8 cellular contexts compared by ENCODE assay signal in the genomic region with DNA sequence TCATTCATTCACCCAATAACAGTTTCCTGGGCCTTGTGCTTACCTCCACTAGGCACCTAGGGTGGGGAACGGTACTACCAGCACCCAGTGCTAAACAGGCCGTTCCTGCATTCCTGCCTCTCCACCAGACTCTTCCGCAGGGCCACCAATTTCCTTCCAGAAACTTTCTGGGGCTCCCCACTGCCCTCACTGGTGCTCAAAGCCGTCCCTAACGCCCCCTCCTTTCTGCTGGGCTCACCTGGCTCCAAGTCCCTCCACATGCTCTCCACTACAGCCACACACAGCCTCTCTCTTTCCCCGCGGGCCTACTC. TPM values are rescaled to one million over a fixed set of nuclear protein-coding genes. Genes with fewer than 3 reads are reported as not detected.
DNase-seq lines count a peak whose midpoint lies in the region; ATAC-seq and TF ChIP-seq lines count a peak whose summit lies in the region.

No MANE protein-coding gene starts in this region.

- H3K4me1 ChIP-seq in CD4-positive, CD25-positive, alpha-beta regulatory T cell (ENCODE audit: control insufficient read depth, insufficient read depth, low read length, poor library complexity, severe bottlenecking): peaks cover 70% of the 10 kb centered on the region
- peaks cover 18% of the 10 kb centered on the region for H3K4me1 ChIP-seq in neural progenitor cell

- ATAC-seq in CD4-positive, CD25-positive, alpha-beta regulatory T cell (ENCODE audit: low read depth in 2 of 2): no peak
- ATAC-seq in HG02763 (IDR thresholded peaks at IDR 0.05; ENCODE audit: unreplicated experiment): no peak

- H4K20me1 ChIP-seq in neural progenitor cell (ENCODE audit: low read depth): no peaks in the 10 kb centered on the region

- peaks cover 45% of the 10 kb centered on the region for H3F3A ChIP-seq in neural progenitor cell (ENCODE audit: low read depth)

- peaks cover 14% of the 10 kb centered on the region for H3K36me3 Mint-ChIP-seq in CD4-positive, CD25-positive, alpha-beta regulatory T cell
- H3K36me3 Mint-ChIP-seq in neural progenitor cell: peaks cover 22% of the 10 kb centered on the region

- no peak for TF ChIP-seq POLR2A in NB4 (IDR thresholded peaks at IDR 0.05; ENCODE audit: extremely low read depth, insufficient read length)

- H3K27ac Mint-ChIP-seq in CD4-positive, CD25-positive, alpha-beta regulatory T cell: peak overlapping the region; percentile 84 to 90 (median 87)
- peak overlapping the region; percentile 82 for H3K27ac Mint-ChIP-seq in neural progenitor cell

- H3K9me3 ChIP-seq in CD4-positive, CD25-positive, alpha-beta regulatory T cell (ENCODE audit: control insufficient read depth in 2 of 2, low read length in 2 of 2): no peaks in the 10 kb centered on the region
- H3K9me3 ChIP-seq in neural progenitor cell (ENCODE audit: low read depth): no peaks in the 10 kb centered on the region

- H3K9me3 Mint-ChIP-seq in CD4-positive, CD25-positive, alpha-beta regulatory T cell: no peaks in the 10 kb centered on the region
- no peaks in the 10 kb centered on the region for H3K9me3 Mint-ChIP-seq in neural progenitor cell

- TF ChIP-seq CTCF in NB4 (IDR thresholded peaks at IDR 0.05; ENCODE audit: low read depth, low read length) (no peak), dorsolateral prefrontal cortex (IDR thresholded peaks at IDR 0.05 in 54 of 56, conservative IDR thresholded peaks at IDR 0.05 in 2 of 56; ENCODE audit: low read depth in 1 of 56, partially characterized antibody in 56 of 56) (no peak), neural progenitor cell (IDR thresholded peaks at IDR 0.05) (no peak)

- H3K4me2 ChIP-seq in neural progenitor cell: peak overlapping the region; percentile 92

- no peaks in the 10 kb centered on the region for H3K79me2 ChIP-seq in neural progenitor cell (ENCODE audit: low read depth)

- peak overlapping the region; percentile 97 for H2AFZ ChIP-seq in neural progenitor cell (replicated peaks)

- peaks cover 37% of the 10 kb centered on the region for H3K36me3 ChIP-seq in CD4-positive, CD25-positive, alpha-beta regulatory T cell (ENCODE audit: control insufficient read depth, insufficient read depth, low read length)
- no peaks in the 10 kb centered on the region for H3K36me3 ChIP-seq in neural progenitor cell

- no peaks in the 10 kb centered on the region for H3K27me3 ChIP-seq in CD4-positive, CD25-positive, alpha-beta regulatory T cell (ENCODE audit: control insufficient read depth, insufficient read depth, low read length)
- H3K27me3 ChIP-seq in dorsolateral prefrontal cortex: no peaks in the 10 kb centered on the region
- H3K27me3 ChIP-seq in neural progenitor cell: peaks cover 17% of the 10 kb centered on the region

- intact Hi-C loops in dorsolateral prefrontal cortex (cut with DNase I): loop anchor here (5.0 to 10.0 kb wide), 4 partner anchors 33 to 199 kb away; a partner anchor contains a TSS

- H3K27me3 Mint-ChIP-seq in CD4-positive, CD25-positive, alpha-beta regulatory T cell: no peaks in the 10 kb centered on the region
- peaks cover 8% of the 10 kb centered on the region for H3K27me3 Mint-ChIP-seq in neural progenitor cell (ENCODE audit: insufficient read depth, low read depth)

- H3K4me1 Mint-ChIP-seq in CD4-positive, CD25-positive, alpha-beta regulatory T cell: peaks cover 34 to 79% (median 63%) of the 10 kb centered on the region in 4 donors
- H3K4me1 Mint-ChIP-seq in neural progenitor cell: peaks cover 30% of the 10 kb centered on the region

- no peak overlapping the region for H3K9ac ChIP-seq in neural progenitor cell

- H3K4me3 ChIP-seq in CD4-positive, CD25-positive, alpha-beta regulatory T cell (ENCODE audit: low read depth, low read length): peak overlapping the region; percentile 44
- peak overlapping the region; percentile 89 for H3K4me3 ChIP-seq in NB4 (ENCODE audit: low read depth, low read length)
- peak overlapping the region in 53 of 59 donors; percentile 63 to 86 (median 76) for H3K4me3 ChIP-seq in dorsolateral prefrontal cortex
- H3K4me3 ChIP-seq in neural progenitor cell: peak overlapping the region; percentile 92

- DNase-seq in CD4-positive, CD25-positive, alpha-beta regulatory T cell: no peak
- DNase-seq in NB4 (ENCODE audit: low read depth) (no peak), dorsolateral prefrontal cortex (no peak), neural progenitor cell (ENCODE audit: low spot score) (no peak), NCI-H1436 (lab: John Stamatoyannopoulos, UW) (no peak), GM03348 (ENCODE audit: low spot score) (no peak), NCI-H1436 treated with DMSO at 0.1 percent for 48 hours (lab: John Stamatoyannopoulos, UW) (no peak)

- peak overlapping the region; percentile 94 for H3K27ac ChIP-seq in CD4-positive, CD25-positive, alpha-beta regulatory T cell (ENCODE audit: insufficient read depth, low read length, poor library complexity, severe bottlenecking)
- H3K27ac ChIP-seq in dorsolateral prefrontal cortex (peak overlapping the region in 58 of 59 donors; percentile 80 to 99 (median 95)), neural progenitor cell (no peak overlapping the region)

- peak overlapping the region; percentile 34 to 89 (median 72) for H3K4me3 Mint-ChIP-seq in CD4-positive, CD25-positive, alpha-beta regulatory T cell
- peak overlapping the region; percentile 87 for H3K4me3 Mint-ChIP-seq in neural progenitor cell

RNA-seq across cellular contexts. Expression of a gene that starts 1.4 kb away (rescaled TPM):
- total RNA-seq in CD4-positive, CD25-positive, alpha-beta regulatory T cell: 149 TPM
- polyA plus RNA-seq in CD4-positive, CD25-positive, alpha-beta regulatory T cell: 10 to 100 TPM; 21.4 to 43.2 (median 31.9) TPM
- total RNA-seq in dorsolateral prefrontal cortex: 100 to 1,000 TPM in 2 of 120 experiments, 10 to 100 TPM in 118; 18.7 to 119 (median 39.5) TPM
- 27.4 and 45.1 TPM in 2 replicates for total RNA-seq in neural progenitor cell (ENCODE audit: low replicate concordance)

RNA-seq across cellular contexts. Expression of a gene that starts 32.9 kb away (rescaled TPM):
- total RNA-seq in CD4-positive, CD25-positive, alpha-beta regulatory T cell: 44.0 TPM
- 10 to 100 TPM; 27.0 to 34.5 (median 29.9) TPM for polyA plus RNA-seq in CD4-positive, CD25-positive, alpha-beta regulatory T cell
- 10 to 100 TPM; 18.8 to 51.5 (median 32.6) TPM for total RNA-seq in dorsolateral prefrontal cortex
- 4.6 and 8.7 TPM in 2 replicates for total RNA-seq in neural progenitor cell (ENCODE audit: low replicate concordance)

RNA-seq across cellular contexts. Expression of a gene that starts 51.0 kb away (rescaled TPM):
- total RNA-seq in CD4-positive, CD25-positive, alpha-beta regulatory T cell: 167 TPM
- polyA plus RNA-seq in CD4-positive, CD25-positive, alpha-beta regulatory T cell: 10 to 100 TPM; 13.5 to 18.7 (median 16.5) TPM
- total RNA-seq in dorsolateral prefrontal cortex: 10 to 100 TPM in 57 of 120 experiments, 1 to 10 TPM in 63; 3.8 to 25.3 (median 9.8) TPM
- total RNA-seq in neural progenitor cell (ENCODE audit: low replicate concordance): 3.2 and 4.5 TPM in 2 replicates
